1 cellular context compared by ENCODE assay signal in genomic region chr10:34320265-34320664, GRCh38.
A peak's percentile ranks its signal among the peaks of the same experiment; 100 is the strongest.
TF ChIP-seq lines count a peak whose summit lies in the region.

No MANE protein-coding gene starts in this region.

TF ChIP-seq in HEK293, 187 proteins besides CTCF, POLR2A, EP300 and RAD21 (continued from another document and continues in another):
- TF ChIP-seq ZBTB44 (tag by site-specific recombination; IDR thresholded peaks at IDR 0.05), result peak; percentile 80
- TF ChIP-seq ZNF24 (tag by site-specific recombination; IDR thresholded peaks at IDR 0.05), result peak; percentile 84
- TF ChIP-seq ZSCAN30 (tag by site-specific recombination; IDR thresholded peaks at IDR 0.05), result peak; percentile 60; the same call in 1 of the 2 replicates
- TF ChIP-seq ZBTB10 (tag by site-specific recombination; IDR thresholded peaks at IDR 0.05), result no peak
- no peak for TF ChIP-seq ZNF677 (tag by site-specific recombination; IDR thresholded peaks at IDR 0.05)
- TF ChIP-seq ZNF433 (tag by site-specific recombination; IDR thresholded peaks at IDR 0.05; ENCODE audit: low read depth), result no peak
- TF ChIP-seq ZSCAN5A (tag by site-specific recombination; IDR thresholded peaks at IDR 0.05), result no peak
- peak; percentile 87 for TF ChIP-seq ZXDB (tag by site-specific recombination; IDR thresholded peaks at IDR 0.05)
- peak; percentile 34; the same call in 1 of the 2 replicates for TF ChIP-seq SCRT2 (tag by site-specific recombination; IDR thresholded peaks at IDR 0.05)
- TF ChIP-seq ZEB2 (tag by site-specific recombination; IDR thresholded peaks at IDR 0.05), result peak; percentile 96
- TF ChIP-seq YY2 (tag by site-specific recombination; IDR thresholded peaks at IDR 0.05), result peak; percentile 26; the same call in 1 of the 2 replicates
- no peak for TF ChIP-seq ZNF157 (tag by site-specific recombination; IDR thresholded peaks at IDR 0.05)
- TF ChIP-seq BCL11A (tag by site-specific recombination; IDR thresholded peaks at IDR 0.05; ENCODE audit: low read depth), result peak; percentile 95
- peak; percentile 28 for TF ChIP-seq ZSCAN4 (tag by site-specific recombination; IDR thresholded peaks at IDR 0.05)
- TF ChIP-seq HOXA7 (CRISPR knock-in tag; IDR thresholded peaks at IDR 0.05; ENCODE audit: borderline replicate concordance), result no peak
- TF ChIP-seq ZNF449 (tag by site-specific recombination; IDR thresholded peaks at IDR 0.05), result peak; percentile 36; the same call in 1 of the 2 replicates
- TF ChIP-seq ZNF571 (tag by site-specific recombination; IDR thresholded peaks at IDR 0.05), result no peak
- no peak for TF ChIP-seq ZNF660 (tag by site-specific recombination; IDR thresholded peaks at IDR 0.05)
- TF ChIP-seq ZNF19 (tag by site-specific recombination; IDR thresholded peaks at IDR 0.05; ENCODE audit: low read depth), result no peak
- TF ChIP-seq ZNF600 (tag by site-specific recombination; IDR thresholded peaks at IDR 0.05), result peak; percentile 52; the same call in 1 of the 2 replicates
- TF ChIP-seq ZNF560 (tag by site-specific recombination; IDR thresholded peaks at IDR 0.05; ENCODE audit: borderline replicate concordance), result no peak
- no peak for TF ChIP-seq ZNF37A (tag by site-specific recombination; IDR thresholded peaks at IDR 0.05)
- TF ChIP-seq PRDM2 (tag by site-specific recombination; IDR thresholded peaks at IDR 0.05; ENCODE audit: borderline replicate concordance), result no peak
- no peak for TF ChIP-seq ZNF341 (tag by site-specific recombination; IDR thresholded peaks at IDR 0.05; ENCODE audit: low read depth)
- TF ChIP-seq ZNF350 (tag by site-specific recombination; IDR thresholded peaks at IDR 0.05), result no peak
- TF ChIP-seq HOXC10 (CRISPR knock-in tag; IDR thresholded peaks at IDR 0.05), result no peak
- TF ChIP-seq ZNF513 (tag by site-specific recombination; IDR thresholded peaks at IDR 0.05), result 0 out of 2 replicates have a peak, but pooled peaks have one; percentile 26
- TF ChIP-seq ZNF558 (tag by site-specific recombination; IDR thresholded peaks at IDR 0.05), result 0 out of 2 replicates have a peak, but pooled peaks have one; percentile 39
- no peak for TF ChIP-seq ZNF549 (tag by site-specific recombination; IDR thresholded peaks at IDR 0.05)
- peak; percentile 81 for TF ChIP-seq GFI1B (tag by site-specific recombination; IDR thresholded peaks at IDR 0.05)
- TF ChIP-seq ZNF174 (tag by site-specific recombination; IDR thresholded peaks at IDR 0.05), result no peak
- TF ChIP-seq ZNF18 (tag by site-specific recombination; IDR thresholded peaks at IDR 0.05), result peak; percentile 88
- TF ChIP-seq ZNF404 (tag by site-specific recombination; IDR thresholded peaks at IDR 0.05), result no peak
- TF ChIP-seq OSR2 (tag by site-specific recombination; IDR thresholded peaks at IDR 0.05), result peak; percentile 99
- TF ChIP-seq ZNF596 (tag by site-specific recombination; IDR thresholded peaks at IDR 0.05), result peak; percentile 33; the same call in 1 of the 2 replicates
- TF ChIP-seq ZNF501 (tag by site-specific recombination; IDR thresholded peaks at IDR 0.05), result peak; percentile 41; the same call in 1 of the 2 replicates
- TF ChIP-seq ZNF76 (tag by site-specific recombination; IDR thresholded peaks at IDR 0.05; ENCODE audit: borderline replicate concordance, low read depth), result peak; percentile 57
- TF ChIP-seq PRDM4 (tag by site-specific recombination; IDR thresholded peaks at IDR 0.05), result peak; percentile 89
- no peak for TF ChIP-seq ZNF626 (tag by site-specific recombination; IDR thresholded peaks at IDR 0.05)
- peak; percentile 81; the same call in 1 of the 2 replicates for TF ChIP-seq ZNF391 (tag by site-specific recombination; IDR thresholded peaks at IDR 0.05; ENCODE audit: borderline replicate concordance, low read depth)
- TF ChIP-seq ZNF654 (tag by site-specific recombination; IDR thresholded peaks at IDR 0.05; ENCODE audit: low read depth), result no peak
